ENCODE assay signal across 9 cellular contexts in the genomic region with DNA sequence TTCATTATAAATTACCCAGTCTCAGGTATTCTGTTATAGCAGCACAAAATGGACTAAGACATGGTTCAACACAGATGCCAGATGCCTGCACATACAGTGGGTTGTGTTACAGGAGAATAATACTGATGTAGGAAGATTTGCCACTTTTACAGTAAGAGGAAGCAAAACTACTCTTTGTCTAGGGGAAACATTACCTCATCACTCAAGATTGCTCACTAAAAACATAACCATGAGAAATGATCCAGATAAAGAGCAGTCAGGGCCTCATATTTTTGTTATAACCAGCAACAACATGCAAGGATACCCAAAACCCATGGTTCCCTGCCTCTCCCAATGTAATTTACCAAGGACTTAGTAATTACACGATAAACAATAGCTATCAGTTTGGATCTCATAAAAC. TPM values are rescaled to one million over a fixed set of nuclear protein-coding genes. Genes with fewer than 3 reads are reported as not detected.
DNase-seq lines count a peak whose midpoint lies in the region; ATAC-seq and TF ChIP-seq lines count a peak whose summit lies in the region.
"Had no signal": no experiment of that assay in that cellular context is flagged by ENCODE, and none has a peak within 500 bp of the region (broad histone marks: within the 10 kb centered on the region; RNA-seq: fewer than 3 reads in every experiment).

No MANE protein-coding gene starts in this region.

- H3K36me3 ChIP-seq in fibroblast of lung (ENCODE audit: control insufficient read depth, insufficient read depth, low read length) (no peaks in the 10 kb centered on the region), uterus (no peaks in the 10 kb centered on the region)
- no peaks in the 10 kb centered on the region for H3K36me3 ChIP-seq in CD4-positive, alpha-beta memory T cell (ENCODE audit: insufficient read depth, low read length)

- H3K36me3 Mint-ChIP-seq in CD4-positive, alpha-beta memory T cell = no peaks in the 10 kb centered on the region

- in situ Hi-C loops in G401 (cut with HindIII; ENCODE audit: low sequenced_read_pairs) = no loop called here

- H3K4me3 Mint-ChIP-seq in CD4-positive, alpha-beta memory T cell = no peak overlapping the region

- H3K9me3 Mint-ChIP-seq in CD4-positive, alpha-beta memory T cell = peaks cover 0 to 6% (median 0%) of the 10 kb centered on the region in 8 donors

- peaks cover 0 to 1% (median 0%) of the 10 kb centered on the region in 4 donors for H3K4me1 Mint-ChIP-seq in CD4-positive, alpha-beta memory T cell

- no peak overlapping the region for H3K9ac ChIP-seq in fibroblast of lung (ENCODE audit: insufficient read depth, low read length)

- H3K4me2 ChIP-seq in fibroblast of lung (ENCODE audit: extremely low read depth, insufficient read depth, low read length) = no peak overlapping the region

- H3K4me1 ChIP-seq in fibroblast of lung (ENCODE audit: control insufficient read depth, extremely low read depth, insufficient read depth, low read length) = peaks cover 17% of the 10 kb centered on the region
- H3K4me1 ChIP-seq in uterus = peaks cover 0 to 17% of the 10 kb centered on the region in 2 donors
- H3K4me1 ChIP-seq in CD4-positive, alpha-beta memory T cell (ENCODE audit: insufficient read depth, low read length) = no peaks in the 10 kb centered on the region

- ATAC-seq in HG03565 (IDR thresholded peaks at IDR 0.05; ENCODE audit: unreplicated experiment) = peak; percentile 87

- POLR2A ChIA-PET in CD4-positive, alpha-beta memory T cell (lab: Charles Lee; ENCODE audit: partially characterized antibody) = no interaction called here

- no peaks in the 10 kb centered on the region for H3K9me3 ChIP-seq in fibroblast of lung (ENCODE audit: control insufficient read depth, insufficient read depth, low read depth, low read length)
- no peaks in the 10 kb centered on the region for H3K9me3 ChIP-seq in uterus
- H3K9me3 ChIP-seq in CD4-positive, alpha-beta memory T cell (ENCODE audit: control insufficient read depth in 1 of 2, low read length in 2 of 2) = no peaks in the 10 kb centered on the region

- no peak for TF ChIP-seq POLR2A in uterus (IDR thresholded peaks at IDR 0.05)

- H4K20me1 ChIP-seq in fibroblast of lung (ENCODE audit: control insufficient read depth, extremely low read depth, insufficient read depth, low read length) = no peaks in the 10 kb centered on the region

- no peak for TF ChIP-seq CTCF in fibroblast of lung (conservative IDR thresholded peaks at IDR 0.05 in 1 of 2, IDR thresholded peaks at IDR 0.05 in 1 of 2; ENCODE audit: low read depth in 1 of 2, low read length in 2 of 2)
- TF ChIP-seq CTCF in uterus (IDR thresholded peaks at IDR 0.05) = no peak

- H3K27ac ChIP-seq in fibroblast of lung (ENCODE audit: insufficient read depth, low read length) (peak overlapping the region; percentile 91), uterus (peak overlapping the region; percentile 37 to 71)
- H3K27ac ChIP-seq in CD4-positive, alpha-beta memory T cell (ENCODE audit: low read depth, low read length) = no peak overlapping the region

- DNase-seq in SKM-1 treated with dmso at 0.1 percent for 144 hours (lab: John Stamatoyannopoulos, UW; ENCODE audit: unreplicated experiment) (peak; percentile 30), SKM-1 (lab: John Stamatoyannopoulos, UW; ENCODE audit: unreplicated experiment) (no peak), fibroblast of lung (ENCODE audit: low read depth in 2 of 2) (peak; percentile 60 to 87), uterus (no peak), NCI-H1694 treated with DMSO at 0.1 percent for 48 hours (lab: John Stamatoyannopoulos, UW) (no peak), G401 (ENCODE audit: low spot score) (no peak)
- DNase-seq in CD4-positive, alpha-beta memory T cell = no peak
- DNase-seq: activated CD4-positive, alpha-beta T cell treated with anti-CD3 and anti-CD28 coated beads for 48 hours had no signal

- peaks cover 0 to 8% of the 10 kb centered on the region in 2 donors for H3K27me3 Mint-ChIP-seq in CD4-positive, alpha-beta memory T cell

- H3K27ac Mint-ChIP-seq in CD4-positive, alpha-beta memory T cell = no peak overlapping the region

- H3K27me3 ChIP-seq in fibroblast of lung (ENCODE audit: control insufficient read depth, insufficient read depth, low read length) (no peaks in the 10 kb centered on the region), uterus (no peaks in the 10 kb centered on the region)
- H3K27me3 ChIP-seq in CD4-positive, alpha-beta memory T cell (ENCODE audit: insufficient read depth, low read length) = no peaks in the 10 kb centered on the region

- H2AFZ ChIP-seq in fibroblast of lung (ENCODE audit: low read length) = no peak overlapping the region

- H3K4me3 ChIP-seq in fibroblast of lung (replicated peaks in 1 of 4; ENCODE audit: control extremely low read depth in 1 of 4, insufficient read depth in 1 of 4, low read depth in 3 of 4, low read length in 4 of 4) = no peak overlapping the region
- H3K4me3 ChIP-seq in uterus = no peak overlapping the region
- no peak overlapping the region for H3K4me3 ChIP-seq in CD4-positive, alpha-beta memory T cell (ENCODE audit: low read length in 2 of 2)

- peaks cover 24% of the 10 kb centered on the region for H3K79me2 ChIP-seq in fibroblast of lung (ENCODE audit: control insufficient read depth, insufficient read depth, low read length)

- CTCF ChIA-PET in CD4-positive, alpha-beta memory T cell (lab: Charles Lee; ENCODE audit: partially characterized antibody) = no interaction called here

- intact Hi-C loops in uterus (cut with DNase I; ENCODE audit: low total_unique reads) = no loop called here
- intact Hi-C loops in CD4-positive, alpha-beta memory T cell (cut with micrococcal nuclease) = no loop called here

RNA-seq across cellular contexts. Expression of a gene that starts 28.0 kb away (rescaled TPM):
- 135 and 206 TPM in 2 replicates for total RNA-seq in fibroblast of lung
- polyA plus RNA-seq in fibroblast of lung = 52.4 and 158 TPM in 2 replicates
- polyA plus RNA-seq in fibroblast of lung (2012) = 44.8 and 140 TPM in 2 replicates
- polyA minus RNA-seq in fibroblast of lung (ENCODE audit: low replicate concordance) = 202 and 569 TPM in 2 replicates
- 100 to 1,000 TPM; 121 to 213 (median 168) TPM for total RNA-seq in uterus
- total RNA-seq in G401 (2014; rRNA removed; shearing (Covaris generic)) = 0.58 TPM in 1 of 2 replicates, not detected in the other
- total RNA-seq in CD4-positive, alpha-beta memory T cell = under 1 TPM; 0.06 to 0.25 TPM
- not detected for polyA plus RNA-seq in CD4-positive, alpha-beta memory T cell

Comparison
In these comparisons a context has a peak if more than half of its experiments do, and no peak if none do; other contexts are left out.
1. DNase-seq: peak in SKM-1 treated with dmso at 0.1 percent for 144 hours (single experiment) and fibroblast of lung (2 of 2); none in SKM-1 (single experiment), uterus (0 of 2), NCI-H1694 treated with DMSO at 0.1 percent for 48 hours (single experiment), G401 (single experiment) and CD4-positive, alpha-beta memory T cell (0 of 5).
2. RNA of a gene that starts 28.0 kb away (total RNA-seq): 135 to 206 TPM in fibroblast of lung and 121 to 213 TPM in uterus; 0.58 TPM in G401 and 0.06 to 0.25 TPM in CD4-positive, alpha-beta memory T cell; every median in the first group is over 10 times any median in the second.